In genomic region chr2:218149865-218150264, GRCh38 we compare ENCODE assay signal across 31 cellular contexts. TPM values are rescaled to one million over a fixed set of nuclear protein-coding genes. Genes with fewer than 3 reads are reported as not detected.
DNase-seq lines count a peak whose midpoint lies in the region; ATAC-seq, FAIRE-seq and TF ChIP-seq lines count a peak whose summit lies in the region.
"Had no signal": no experiment of that assay in that cellular context is flagged by ENCODE, and none has a peak within 500 bp of the region (broad histone marks: within the 10 kb centered on the region; RNA-seq: fewer than 3 reads in every experiment).

No MANE protein-coding gene starts in this region.

- TF ChIP-seq POLR2A in lower leg skin (IDR thresholded peaks at IDR 0.05) (no peak), H54 (IDR thresholded peaks at IDR 0.05; ENCODE audit: low read depth, low read length) (no peak)

- intact Hi-C loops in lower leg skin (cut with DNase I; ENCODE audit: low total_unique reads): no loop called here

- 77 to 90% methylated on average over 3 of the region's 3 CpGs for WGBS in lower leg skin, 2 donors

- H3K27ac Mint-ChIP-seq in stimulated activated memory B cell treated with anti-CD40 and anti-IgM and Interleukin-4, amounts not matched to agents 10 μg/mL and 1 μg/mL and 100 μg/mL, for 72 hours: no peak overlapping the region
- H3K27ac Mint-ChIP-seq: activated CD8-positive, alpha-beta memory T cell treated with anti-CD3 and anti-CD28 coated beads, Interleukin-2, amount 10 ng/mL, durations not matched to agents 7 days and 5 days; CD8-positive, alpha-beta memory T cell; T-helper 17 cell had no signal

- H3K4me1 Mint-ChIP-seq in stimulated activated memory B cell treated with anti-CD40 and anti-IgM and Interleukin-4, amounts not matched to agents 10 μg/mL and 1 μg/mL and 100 μg/mL, for 72 hours: peaks cover 15% of the 10 kb centered on the region
- H3K4me1 Mint-ChIP-seq: CD8-positive, alpha-beta memory T cell had no signal

- TF ChIP-seq CTCF in GM13976 (IDR thresholded peaks at IDR 0.05; ENCODE audit: borderline replicate concordance, control extremely low read depth, extremely low read depth, insufficient read depth, missing control alignments): no peak
- TF ChIP-seq CTCF in lower leg skin (IDR thresholded peaks at IDR 0.05): no peak

- peaks cover 1% of the 10 kb centered on the region for H3K9me3 Mint-ChIP-seq in stimulated activated memory B cell treated with anti-CD40 and anti-IgM and Interleukin-4, amounts not matched to agents 10 μg/mL and 1 μg/mL and 100 μg/mL, for 72 hours

- H3K36me3 Mint-ChIP-seq in stimulated activated memory B cell treated with anti-CD40 and anti-IgM and Interleukin-4, amounts not matched to agents 10 μg/mL and 1 μg/mL and 100 μg/mL, for 72 hours: no peaks in the 10 kb centered on the region
- H3K36me3 Mint-ChIP-seq: activated CD8-positive, alpha-beta memory T cell treated with anti-CD3 and anti-CD28 coated beads, Interleukin-2, amount 10 ng/mL, durations not matched to agents 7 days and 5 days had no signal

- H3K27me3 Mint-ChIP-seq in stimulated activated memory B cell treated with anti-CD40 and anti-IgM and Interleukin-4, amounts not matched to agents 10 μg/mL and 1 μg/mL and 100 μg/mL, for 72 hours: peaks cover 12% of the 10 kb centered on the region

- in situ Hi-C loops in GM13976 (cut with MboI; ENCODE audit: low sequenced_read_pairs, unreplicated experiment): no loop called here
- in situ Hi-C loops in KBM-7 (cut with MboI; ENCODE audit: low pct_unique_long_range_greater_than_20kb, low sequenced_read_pairs): no loop called here

- ATAC-seq in stimulated activated memory B cell treated with anti-CD40 and anti-IgM and Interleukin-4, amounts not matched to agents 10 μg/mL and 1 μg/mL and 100 μg/mL, for 72 hours: peak; percentile 83
- no peak for ATAC-seq in HG03159 (IDR thresholded peaks at IDR 0.05; ENCODE audit: unreplicated experiment)
- ATAC-seq: activated CD8-positive, alpha-beta memory T cell treated with anti-CD3 and anti-CD28 coated beads, Interleukin-2, amount 10 ng/mL, durations not matched to agents 7 days and 5 days; HCT116; left colon; Panc1; T-helper 17 cell had no signal

- no peak for FAIRE-seq in H54 (lab: Jason Lieb, UNC)
- FAIRE-seq: colon, HTR-8/SVneo had no signal

- DNase-seq in GM13976 (ENCODE audit: low spot score): peak; percentile 34
- DNase-seq in KBM-7: peak; percentile 53
- peak; percentile 44 for DNase-seq in SIG-M5 (lab: John Stamatoyannopoulos, UW)
- DNase-seq in lower leg skin (ENCODE audit: low spot score in 2 of 2): no peak
- DNase-seq in H54 (ENCODE audit: insufficient read length, low spot score): no peak
- DNase-seq: activated CD4-positive, alpha-beta T cell treated with anti-CD3 and anti-CD28 coated beads, Interleukin-2, amount 50 U/mL, for 1 hour; activated CD8-positive, alpha-beta memory T cell treated with anti-CD3 and anti-CD28 coated beads, Interleukin-2, amount 10 ng/mL, durations not matched to agents 7 days and 5 days; activated naive CD4-positive, alpha-beta T cell treated with anti-CD3 and anti-CD28 coated beads, Interleukin-2, amount 50 U/mL, for 16 hours; amygdala; CD8-positive, alpha-beta memory T cell; effector memory CD4-positive, alpha-beta T cell; foreskin fibroblast; left colon; mesendoderm; NCI-H1092; NCI-H2029 treated with DMSO at 0.1 percent for 48 hours; NCI-H345; NCI-H82; T-helper 17 cell; transverse colon; WERI-Rb-1 had no signal

- no peak overlapping the region for H3K4me3 ChIP-seq in lower leg skin (ENCODE audit: low read depth, poor library complexity, severe bottlenecking)
- H3K4me3 ChIP-seq: breast epithelium, SJSA1, transverse colon had no signal

- H3K4me3 Mint-ChIP-seq in stimulated activated memory B cell treated with anti-CD40 and anti-IgM and Interleukin-4, amounts not matched to agents 10 μg/mL and 1 μg/mL and 100 μg/mL, for 72 hours: no peak overlapping the region
- H3K4me3 Mint-ChIP-seq: activated CD8-positive, alpha-beta memory T cell treated with anti-CD3 and anti-CD28 coated beads, Interleukin-2, amount 10 ng/mL, durations not matched to agents 7 days and 5 days; CD8-positive, alpha-beta memory T cell; T-helper 17 cell had no signal

RNA-seq across cellular contexts. Expression of gene CXCR1, which starts 16.9 kb away (rescaled TPM):
- total RNA-seq in lower leg skin: under 1 TPM in 2 of 4 donors, not detected in 2; 0.15 to 0.46 TPM
- total RNA-seq: CD8-positive, alpha-beta memory T cell; myocyte; pulmonary artery endothelial cell; SJSA1; T-helper 17 cell had no signal

RNA-seq across cellular contexts. Expression of gene CXCR2, which starts 24.0 kb away (rescaled TPM):
- 1 to 10 TPM; 1.7 to 2.8 (median 1.8) TPM for total RNA-seq in lower leg skin
- total RNA-seq: CD8-positive, alpha-beta memory T cell; myocyte; pulmonary artery endothelial cell; SJSA1; transverse colon had no signal

Comparison
In these comparisons a context has a peak if more than half of its experiments do, and no peak if none do; other contexts are left out.
1. DNase-seq: peak in GM13976 (single experiment), KBM-7 (single experiment) and SIG-M5 (single experiment); none in lower leg skin (0 of 2) and H54 (single experiment).